10 cellular contexts compared by ENCODE assay signal in genomic region chr5:76787237-76787636, GRCh38. TPM values are rescaled to one million over a fixed set of nuclear protein-coding genes. Genes with fewer than 3 reads are reported as not detected.
DNase-seq lines count a peak whose midpoint lies in the region; ATAC-seq, FAIRE-seq and TF ChIP-seq lines count a peak whose summit lies in the region.
"Had no signal": no experiment of that assay in that cellular context is flagged by ENCODE, and none has a peak within 500 bp of the region (broad histone marks: within the 10 kb centered on the region; RNA-seq: fewer than 3 reads in every experiment).

No MANE protein-coding gene starts in this region.

- no peaks in the 10 kb centered on the region for H3K27me3 ChIP-seq in MG63
- H3K27me3 ChIP-seq in astrocyte (ENCODE audit: insufficient read depth, low read length), result no peaks in the 10 kb centered on the region
- no peaks in the 10 kb centered on the region for H3K27me3 ChIP-seq in right atrium auricular region
- H3K27me3 ChIP-seq in testis, result no peaks in the 10 kb centered on the region

- TF ChIP-seq CTCF in astrocyte (IDR thresholded peaks at IDR 0.05; ENCODE audit: insufficient read depth, low read depth, low read length) (no peak), right atrium auricular region (IDR thresholded peaks at IDR 0.05) (no peak), testis (IDR thresholded peaks at IDR 0.05) (no peak)

- peak overlapping the region; percentile 65 for H3K27ac Mint-ChIP-seq in astrocyte (ENCODE audit: unreplicated experiment)
- H3K27ac Mint-ChIP-seq: stimulated activated naive CD8-positive, alpha-beta T cell treated with anti-CD3 and anti-CD28 coated beads, Interleukin-15, amount 100 ng/mL, for 72 hours had no signal

- WGBS in testis, 2 donors, result 34 to 47% methylated on average over 2 of the region's 2 CpGs

- no peak for ATAC-seq in GM19023 (IDR thresholded peaks at IDR 0.05; ENCODE audit: unreplicated experiment)
- ATAC-seq: stimulated activated naive CD8-positive, alpha-beta T cell treated with anti-CD3 and anti-CD28 coated beads, Interleukin-15, amount 100 ng/mL, for 72 hours had no signal

- H3K4me3 Mint-ChIP-seq in astrocyte (ENCODE audit: unreplicated experiment), result peak overlapping the region; percentile 43
- H3K4me3 Mint-ChIP-seq: stimulated activated naive CD8-positive, alpha-beta T cell treated with anti-CD3 and anti-CD28 coated beads, Interleukin-15, amount 100 ng/mL, for 72 hours had no signal

- peak; percentile 60 for FAIRE-seq in astrocyte (lab: Jason Lieb, UNC)

- no peaks in the 10 kb centered on the region for H3K36me3 Mint-ChIP-seq in astrocyte (ENCODE audit: low read depth, unreplicated experiment)

- no peaks in the 10 kb centered on the region for H3K27me3 Mint-ChIP-seq in astrocyte (ENCODE audit: low read depth, unreplicated experiment)
- H3K27me3 Mint-ChIP-seq: stimulated activated naive CD8-positive, alpha-beta T cell treated with anti-CD3 and anti-CD28 coated beads, Interleukin-15, amount 100 ng/mL, for 72 hours had no signal

- H3K9me3 ChIP-seq in MG63 (peaks cover 10% of the 10 kb centered on the region), astrocyte (ENCODE audit: insufficient read depth, low read depth, low read length) (no peaks in the 10 kb centered on the region), right atrium auricular region (no peaks in the 10 kb centered on the region), testis (no peaks in the 10 kb centered on the region)

- H3K36me3 ChIP-seq in MG63, result no peaks in the 10 kb centered on the region
- H3K36me3 ChIP-seq in astrocyte (ENCODE audit: insufficient read depth, low read length), result no peaks in the 10 kb centered on the region
- no peaks in the 10 kb centered on the region for H3K36me3 ChIP-seq in right atrium auricular region
- H3K36me3 ChIP-seq in testis (ENCODE audit: low read depth, missing control alignments), result no peaks in the 10 kb centered on the region

- TF ChIP-seq POLR2A in testis (IDR thresholded peaks at IDR 0.05), result no peak

- H3K79me2 ChIP-seq in astrocyte (ENCODE audit: insufficient read depth, low read length), result no peaks in the 10 kb centered on the region

- intact Hi-C loops in testis (cut with DNase I; ENCODE audit: low total_unique reads), result no loop called here

- H4K20me1 ChIP-seq in astrocyte (ENCODE audit: insufficient read depth, low read length), result no peaks in the 10 kb centered on the region

- H3K4me2 ChIP-seq in astrocyte (ENCODE audit: low read length), result no peak overlapping the region

- H3K9me3 Mint-ChIP-seq in astrocyte (ENCODE audit: unreplicated experiment), result no peaks in the 10 kb centered on the region
- H3K9me3 Mint-ChIP-seq: stimulated activated naive CD8-positive, alpha-beta T cell treated with anti-CD3 and anti-CD28 coated beads, Interleukin-15, amount 100 ng/mL, for 72 hours had no signal

- H3K4me1 Mint-ChIP-seq in astrocyte (ENCODE audit: low read depth, unreplicated experiment), result peaks cover 59% of the 10 kb centered on the region

- H3K4me3 ChIP-seq in MG63 (no peak overlapping the region), astrocyte (ENCODE audit: insufficient read depth, low read depth, low read length) (no peak overlapping the region), right atrium auricular region (no peak overlapping the region), testis (no peak overlapping the region)

- H3K4me1 ChIP-seq in astrocyte (ENCODE audit: insufficient read depth, low read length) (peaks cover 41% of the 10 kb centered on the region), right atrium auricular region (peaks cover 0 to 29% of the 10 kb centered on the region in 2 donors), testis (no peaks in the 10 kb centered on the region)

- DNase-seq in MG63, result peak; percentile 45
- DNase-seq in astrocyte (ENCODE audit: low read depth), result peak; percentile 97
- peak; percentile 91 for DNase-seq in right atrium auricular region (ENCODE audit: low spot score)
- peak; percentile 45 for DNase-seq in testis
- DNase-seq in stimulated activated naive CD4-positive, alpha-beta T cell (lab: John Stamatoyannopoulos, UW), result no peak
- DNase-seq in SKM-1 treated with dmso at 0.1 percent for 144 hours (lab: John Stamatoyannopoulos, UW; ENCODE audit: unreplicated experiment), result no peak
- DNase-seq: activated naive CD4-positive, alpha-beta T cell treated with Interleukin-2 at 50 U/mL for 16 hours; retina; stimulated activated naive CD8-positive, alpha-beta T cell treated with anti-CD3 and anti-CD28 coated beads, Interleukin-15, amount 100 ng/mL, for 72 hours had no signal

- H3K9ac ChIP-seq in astrocyte (ENCODE audit: low read length), result peak overlapping the region; percentile 44

- H2AFZ ChIP-seq in astrocyte (ENCODE audit: low read depth, low read length), result no peak overlapping the region

- H3K27ac ChIP-seq in astrocyte (ENCODE audit: low read depth, low read length) (peak overlapping the region; percentile 81), right atrium auricular region (peak overlapping the region; percentile 52 to 83), testis (no peak overlapping the region)

RNA-seq across cellular contexts. Expression of gene F2RL1, which starts 31.6 kb away (rescaled TPM):
- 1.2 TPM in 2 replicates for total RNA-seq in MG63 (2014; rRNA removed; shearing (Covaris generic); ENCODE audit: low replicate concordance)
- total RNA-seq in astrocyte (140 and 164 TPM in 2 replicates), right atrium auricular region (10 to 100 TPM in 1 of 2 donors, 1 to 10 TPM in 1; 3.1 to 10.6 TPM), testis (1 to 10 TPM in 1 of 2 donors, under 1 TPM in 1; 0.68 to 1.1 TPM)
- polyA plus RNA-seq in testis (ENCODE audit: insufficient read depth, low read depth, low replicate concordance), result 2.3 TPM

Comparison
In these comparisons a context has a peak if more than half of its experiments do, and no peak if none do; other contexts are left out.
1. DNase-seq: peak in MG63 (single experiment), astrocyte (single experiment), right atrium auricular region (single experiment) and testis (single experiment); none in stimulated activated naive CD4-positive, alpha-beta T cell (0 of 6) and SKM-1 treated with dmso at 0.1 percent for 144 hours (single experiment).
2. H3K27ac ChIP-seq: peak in astrocyte (single experiment) and right atrium auricular region (2 of 2); none in testis (0 of 2).
3. RNA of gene F2RL1, which starts 31.6 kb away (total RNA-seq): 140 to 164 TPM in astrocyte; 3.1 to 10.6 TPM in right atrium auricular region, 1.2 TPM in MG63 and 0.68 to 1.1 TPM in testis; every median in the first group is over 10 times any median in the second.